10 cellular contexts compared by ENCODE assay signal in the genomic region with DNA sequence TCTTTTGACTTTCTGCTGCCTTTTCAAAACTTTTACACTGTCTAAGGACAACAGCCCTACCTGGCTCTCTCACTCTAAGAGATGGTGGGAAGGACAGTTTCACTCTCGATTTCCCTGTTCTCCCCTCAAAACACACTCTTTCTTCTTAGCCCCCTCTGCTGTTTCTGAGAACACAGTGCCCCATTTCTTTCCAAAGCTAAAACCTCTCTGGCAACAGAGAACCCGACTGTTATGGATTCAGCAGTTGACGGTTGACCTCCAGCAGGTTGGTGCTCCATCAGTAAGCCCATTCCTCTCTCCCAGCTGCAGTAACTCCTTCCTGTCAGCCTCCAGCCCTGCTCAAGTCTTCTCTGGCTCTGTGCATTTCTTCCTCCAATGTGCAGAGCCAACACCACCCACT.
DNase-seq lines count a peak whose midpoint lies in the region; ATAC-seq, FAIRE-seq and TF ChIP-seq lines count a peak whose summit lies in the region.
"Had no signal": no experiment of that assay in that cellular context is flagged by ENCODE, and none has a peak within 500 bp of the region (broad histone marks: within the 10 kb centered on the region; RNA-seq: fewer than 3 reads in every experiment).

No MANE protein-coding gene starts in this region.

- no peaks in the 10 kb centered on the region for H3K9me3 Mint-ChIP-seq in activated naive CD4-positive, alpha-beta T cell treated with anti-CD3 and anti-CD28 coated beads, Interleukin-2, amount 50 U/mL, for 72 hours
- H3K9me3 Mint-ChIP-seq in stimulated activated effector memory CD8-positive, alpha-beta T cell treated with anti-CD3 and anti-CD28 coated beads, Interleukin-12 subunit alpha, Interleukin-12 subunit beta, amount 100 ng/mL, for 72 hours, result no peaks in the 10 kb centered on the region

- CTCF ChIA-PET in AG04450 (lab: Charles Lee), result interaction anchor here (0.6 to 13.5 kb wide), 7 partner anchors 31 to 306 kb away, joined by 3 to 472 read pairs (median 5); no protein-coding TSS in a partner anchor

- no peak for DNase-seq in AG04450 (ENCODE audit: low read depth, low spot score)
- peak; percentile 36 for DNase-seq in HuH-7 (ENCODE audit: low spot score)
- peak; percentile 28 for DNase-seq in bronchial epithelial cell (ENCODE audit: low read depth)
- no peak for DNase-seq in left lung
- DNase-seq in activated naive CD4-positive, alpha-beta T cell treated with anti-CD3 and anti-CD28 coated beads, Interleukin-2, amount 50 U/mL, for 72 hours (ENCODE audit: low spot score in 2 of 2), result no peak
- DNase-seq in RPMI8226, result no peak
- DNase-seq in stimulated activated effector memory CD8-positive, alpha-beta T cell treated with anti-CD3 and anti-CD28 coated beads, Interleukin-12 subunit alpha, Interleukin-12 subunit beta, amount 100 ng/mL, for 72 hours (ENCODE audit: low spot score in 2 of 2), result no peak

- ATAC-seq in left lung, result peak; percentile 54
- ATAC-seq in GM18870 (IDR thresholded peaks at IDR 0.05; ENCODE audit: unreplicated experiment), result no peak
- ATAC-seq in activated naive CD4-positive, alpha-beta T cell treated with anti-CD3 and anti-CD28 coated beads, Interleukin-2, amount 50 U/mL, for 72 hours, result no peak
- ATAC-seq in stimulated activated effector memory CD8-positive, alpha-beta T cell treated with anti-CD3 and anti-CD28 coated beads, Interleukin-12 subunit alpha, Interleukin-12 subunit beta, amount 100 ng/mL, for 72 hours, result no peak

- H3K27ac Mint-ChIP-seq in activated naive CD4-positive, alpha-beta T cell treated with anti-CD3 and anti-CD28 coated beads, Interleukin-2, amount 50 U/mL, for 72 hours, result no peak overlapping the region
- no peak overlapping the region for H3K27ac Mint-ChIP-seq in stimulated activated effector memory CD8-positive, alpha-beta T cell treated with anti-CD3 and anti-CD28 coated beads, Interleukin-12 subunit alpha, Interleukin-12 subunit beta, amount 100 ng/mL, for 72 hours

- H3K27ac ChIP-seq in AG04450 (ENCODE audit: low read depth, low read length) (no peak overlapping the region), left lung (no peak overlapping the region)
- H3K27ac ChIP-seq: SJSA1 had no signal

- POLR2A ChIA-PET in AG04450 (lab: Yijun Ruan, JAX), result interaction anchor here (0.9 kb wide), 1 partner anchor 93 kb away, joined by 3 read pairs; no protein-coding TSS in a partner anchor

- H3K4me3 ChIP-seq in AG04450 (ENCODE audit: low read depth, low read length) (no peak overlapping the region), bronchial epithelial cell (ENCODE audit: low read depth, low read length) (no peak overlapping the region), left lung (no peak overlapping the region)
- H3K4me3 ChIP-seq: SJSA1 had no signal

- H3K4me1 Mint-ChIP-seq in stimulated activated effector memory CD8-positive, alpha-beta T cell treated with anti-CD3 and anti-CD28 coated beads, Interleukin-12 subunit alpha, Interleukin-12 subunit beta, amount 100 ng/mL, for 72 hours, result peaks cover 6% of the 10 kb centered on the region

- H3K4me1 ChIP-seq in left lung, result peaks cover 7 to 35% of the 10 kb centered on the region in 2 donors

- FAIRE-seq in bronchial epithelial cell (lab: Jason Lieb, UNC), result no peak
- FAIRE-seq: colon had no signal

- TF ChIP-seq CTCF in AG04450 (IDR thresholded peaks at IDR 0.05; ENCODE audit: low read depth, low read length), result peak; percentile 68
- TF ChIP-seq CTCF in bronchial epithelial cell (IDR thresholded peaks at IDR 0.05; ENCODE audit: insufficient read depth, low read length, severe bottlenecking), result peak; percentile 30
- peak in 1 of 2 donors; percentile 23 for TF ChIP-seq CTCF in left lung (IDR thresholded peaks at IDR 0.05)

- H3K36me3 ChIP-seq in bronchial epithelial cell (ENCODE audit: control insufficient read depth, insufficient read depth, low read length), result no peaks in the 10 kb centered on the region
- H3K36me3 ChIP-seq in left lung, result no peaks in the 10 kb centered on the region
- H3K36me3 ChIP-seq: SJSA1 had no signal

- intact Hi-C loops in left lung (cut with DNase I), result loop anchor here (5.0 to 10.0 kb wide), 4 partner anchors 93 to 285 kb away; partner anchors contain the start of gene ARHGAP29 (in 1 of the 2)

- H3K4me3 Mint-ChIP-seq in stimulated activated effector memory CD8-positive, alpha-beta T cell treated with anti-CD3 and anti-CD28 coated beads, Interleukin-12 subunit alpha, Interleukin-12 subunit beta, amount 100 ng/mL, for 72 hours, result no peak overlapping the region

- no peaks in the 10 kb centered on the region for H3K27me3 ChIP-seq in AG04450 (ENCODE audit: control insufficient read depth, insufficient read depth, low read length)
- H3K27me3 ChIP-seq in bronchial epithelial cell (ENCODE audit: control insufficient read depth, insufficient read depth, low read length), result no peaks in the 10 kb centered on the region
- H3K27me3 ChIP-seq in left lung, result peaks cover 0 to 4% of the 10 kb centered on the region in 2 donors
- H3K27me3 ChIP-seq: SJSA1 had no signal

- H3K36me3 Mint-ChIP-seq in activated naive CD4-positive, alpha-beta T cell treated with anti-CD3 and anti-CD28 coated beads, Interleukin-2, amount 50 U/mL, for 72 hours, result no peaks in the 10 kb centered on the region
- peaks cover 2% of the 10 kb centered on the region for H3K36me3 Mint-ChIP-seq in stimulated activated effector memory CD8-positive, alpha-beta T cell treated with anti-CD3 and anti-CD28 coated beads, Interleukin-12 subunit alpha, Interleukin-12 subunit beta, amount 100 ng/mL, for 72 hours

- H3K9me3 ChIP-seq in AG04450 (ENCODE audit: control insufficient read depth, insufficient read depth, low read length), result no peaks in the 10 kb centered on the region
- H3K9me3 ChIP-seq in left lung, result no peaks in the 10 kb centered on the region
- H3K9me3 ChIP-seq: SJSA1 had no signal

Comparison
In these comparisons a context has a peak if more than half of its experiments do, and no peak if none do; other contexts are left out.
1. DNase-seq: peak in HuH-7 (single experiment) and bronchial epithelial cell (single experiment); none in AG04450 (single experiment), left lung (0 of 2), activated naive CD4-positive, alpha-beta T cell treated with anti-CD3 and anti-CD28 coated beads, Interleukin-2, amount 50 U/mL, for 72 hours (0 of 2), RPMI8226 (single experiment) and stimulated activated effector memory CD8-positive, alpha-beta T cell treated with anti-CD3 and anti-CD28 coated beads, Interleukin-12 subunit alpha, Interleukin-12 subunit beta, amount 100 ng/mL, for 72 hours (0 of 2).